18 cellular contexts compared by ENCODE assay signal in genomic region chr10:5958680-5959079, GRCh38.
"Had no signal": no experiment of that assay in that cellular context is flagged by ENCODE, and none has a peak within 500 bp of the region (broad histone marks: within the 10 kb centered on the region; RNA-seq: fewer than 3 reads in every experiment).

No MANE protein-coding gene starts in this region.

- H3K4me3 Mint-ChIP-seq: activated T-helper 17 cell treated with anti-CD3 and anti-CD28 coated beads, Interleukin-2, amount 50 U/mL, for 72 hours; naive B cell had no signal

- H3K36me3 ChIP-seq: cardiac muscle cell had no signal

- H3K4me1 Mint-ChIP-seq: activated T-helper 17 cell treated with anti-CD3 and anti-CD28 coated beads, Interleukin-2, amount 50 U/mL, for 72 hours; naive B cell had no signal

- H3K27ac Mint-ChIP-seq: activated T-helper 17 cell treated with anti-CD3 and anti-CD28 coated beads, Interleukin-2, amount 50 U/mL, for 72 hours; naive B cell had no signal

- H3K27me3 Mint-ChIP-seq: activated T-helper 17 cell treated with anti-CD3 and anti-CD28 coated beads, Interleukin-2, amount 50 U/mL, for 72 hours; naive B cell had no signal

- H3K9me3 ChIP-seq: esophagus squamous epithelium, left lung, pancreas, sigmoid colon, spleen, stomach, testis had no signal

- ATAC-seq: activated T-helper 17 cell treated with anti-CD3 and anti-CD28 coated beads, Interleukin-2, amount 50 U/mL, for 72 hours; left lung; pancreas had no signal

- H3K27ac ChIP-seq: cardiac muscle cell, esophagus squamous epithelium, left lung, pancreas, sigmoid colon, spleen, stomach had no signal

- H3K4me3 ChIP-seq: cardiac muscle cell, esophagus squamous epithelium, left lung, pancreas, sigmoid colon, spleen, stomach, testis had no signal

- H3K36me3 Mint-ChIP-seq: naive B cell had no signal

- DNase-seq: activated CD4-positive, CD25-positive, alpha-beta regulatory T cell treated with anti-CD3 and anti-CD28 coated beads, Interleukin-2, amount 50 U/mL, for 72 hours; activated naive CD4-positive, alpha-beta T cell treated with Interleukin-2 at 50 U/mL for 16 hours; esophagus squamous epithelium; hippocampal formation; mammary epithelial cell; naive B cell; spleen; stomach; T-helper 9 cell; testis had no signal

- H3K27me3 ChIP-seq: cardiac muscle cell, esophagus squamous epithelium, left lung, pancreas, sigmoid colon, spleen, stomach, testis had no signal

- H3K4me1 ChIP-seq: esophagus squamous epithelium, left lung, sigmoid colon, spleen had no signal

- H3K9me3 Mint-ChIP-seq: activated T-helper 17 cell treated with anti-CD3 and anti-CD28 coated beads, Interleukin-2, amount 50 U/mL, for 72 hours; naive B cell had no signal

- FAIRE-seq: astrocyte, colon, kidney, pancreas had no signal
